ENCODE assay signal across 25 cellular contexts in genomic region chr11:60168306-60168705, GRCh38. TPM values are rescaled to one million over a fixed set of nuclear protein-coding genes. Genes with fewer than 3 reads are reported as not detected.
DNase-seq lines count a peak whose midpoint lies in the region; ATAC-seq and FAIRE-seq lines count a peak whose summit lies in the region.
"Had no signal": no experiment of that assay in that cellular context is flagged by ENCODE, and none has a peak within 500 bp of the region (broad histone marks: within the 10 kb centered on the region; RNA-seq: fewer than 3 reads in every experiment).

No MANE protein-coding gene starts in this region.

- no peaks in the 10 kb centered on the region for H3K27me3 ChIP-seq in small intestine (ENCODE audit: control insufficient read depth in 2 of 2, insufficient read depth in 2 of 2, low read length in 2 of 2)
- H3K27me3 ChIP-seq: MG63 had no signal

- DNase-seq in DMS53 (lab: John Stamatoyannopoulos, UW) (peak; percentile 45), DMS53 treated with DMSO at 0.1 percent for 48 hours (lab: John Stamatoyannopoulos, UW; ENCODE audit: unreplicated experiment) (no peak), NCI-H69 (lab: John Stamatoyannopoulos, UW) (peak; percentile 18), small intestine (peak; percentile 51), sciatic nerve (ENCODE audit: low spot score) (no peak), NCI-H1048 (lab: John Stamatoyannopoulos, UW) (no peak)
- DNase-seq: 8988T; CD4-positive, CD25-positive, alpha-beta regulatory T cell; COR-L47; DMS79; Karpas-422; MG63; NCI-H1092; NCI-H1694; NCI-H2107; NCI-H510A had no signal

- peaks cover 2% of the 10 kb centered on the region for H3K9me3 ChIP-seq in small intestine (ENCODE audit: control insufficient read depth, low read depth)
- H3K9me3 ChIP-seq: MG63, SJSA1 had no signal

- H3K36me3 Mint-ChIP-seq in dendritic cell treated with granulocyte-macrophage colony-stimulating factor and Interleukin-4, amounts not matched to agents 40 ng/mL and 50 ng/mL, for 4 days (ENCODE audit: low read depth): peaks cover 76% of the 10 kb centered on the region
- H3K36me3 Mint-ChIP-seq: CD4-positive, CD25-positive, alpha-beta regulatory T cell; IgD-negative memory B cell had no signal

- no peaks in the 10 kb centered on the region for H3K9me3 Mint-ChIP-seq in dendritic cell treated with granulocyte-macrophage colony-stimulating factor and Interleukin-4, amounts not matched to agents 40 ng/mL and 50 ng/mL, for 4 days

- no peak for FAIRE-seq in small intestine (lab: Jason Lieb, UNC)
- FAIRE-seq: H54, HTR-8/SVneo had no signal

- no peak overlapping the region for H3K4me3 Mint-ChIP-seq in dendritic cell treated with granulocyte-macrophage colony-stimulating factor and Interleukin-4, amounts not matched to agents 40 ng/mL and 50 ng/mL, for 4 days
- H3K4me3 Mint-ChIP-seq: B cell; CD4-positive, CD25-positive, alpha-beta regulatory T cell; IgD-negative memory B cell had no signal

- H3K4me1 ChIP-seq in small intestine (ENCODE audit: control insufficient read depth in 2 of 2, insufficient read depth in 1 of 2, low read depth in 1 of 2, low read length in 1 of 2): no peaks in the 10 kb centered on the region
- H3K4me1 ChIP-seq: SJSA1 had no signal

- no peak overlapping the region for H3K4me3 ChIP-seq in small intestine (ENCODE audit: low read depth in 1 of 2, low read length in 2 of 2)
- H3K4me3 ChIP-seq: MG63, PC-9, SJSA1 had no signal

- H3K27ac ChIP-seq in small intestine (ENCODE audit: low read depth in 1 of 2, low read length in 1 of 2): no peak overlapping the region
- H3K27ac ChIP-seq: HL-60, SJSA1 had no signal

- 30 to 78% (median 50%) methylated on average over 6 of the region's 6 CpGs for WGBS in small intestine, 3 donors

- H3K36me3 ChIP-seq in small intestine (ENCODE audit: control insufficient read depth in 2 of 2, insufficient read depth in 2 of 2, low read length in 2 of 2): no peaks in the 10 kb centered on the region
- H3K36me3 ChIP-seq: MG63, SJSA1 had no signal

- H3K27me3 Mint-ChIP-seq in dendritic cell treated with granulocyte-macrophage colony-stimulating factor and Interleukin-4, amounts not matched to agents 40 ng/mL and 50 ng/mL, for 4 days: no peaks in the 10 kb centered on the region

- ATAC-seq in HG03565 (IDR thresholded peaks at IDR 0.05; ENCODE audit: unreplicated experiment) (no peak), sciatic nerve (no peak)

- intact Hi-C loops in dendritic cell treated with granulocyte-macrophage colony-stimulating factor and Interleukin-4, amounts not matched to agents 40 ng/mL and 50 ng/mL, for 4 days (cut with micrococcal nuclease): loop anchor here (10.0 kb wide), 1 partner anchor 456 kb away; no protein-coding TSS in a partner anchor
- intact Hi-C loops in sciatic nerve (cut with DNase I): no loop called here

- peak overlapping the region; percentile 55 for H3K27ac Mint-ChIP-seq in dendritic cell treated with granulocyte-macrophage colony-stimulating factor and Interleukin-4, amounts not matched to agents 40 ng/mL and 50 ng/mL, for 4 days
- H3K27ac Mint-ChIP-seq: B cell; CD4-positive, CD25-positive, alpha-beta regulatory T cell; IgD-negative memory B cell had no signal

- H3K4me1 Mint-ChIP-seq in dendritic cell treated with granulocyte-macrophage colony-stimulating factor and Interleukin-4, amounts not matched to agents 40 ng/mL and 50 ng/mL, for 4 days (ENCODE audit: low read depth): peaks cover 58% of the 10 kb centered on the region
- H3K4me1 Mint-ChIP-seq: B cell; CD4-positive, CD25-positive, alpha-beta regulatory T cell; IgD-negative memory B cell had no signal

RNA-seq across cellular contexts. Expression of gene MS4A6A, which starts 14.6 kb away (rescaled TPM):
- polyA plus RNA-seq in small intestine: 10 to 100 TPM in 2 of 3 donors, 1 to 10 TPM in 1; 7.6 to 74.3 (median 71.1) TPM
- 87.6 TPM for total RNA-seq in sciatic nerve
- total RNA-seq: PC-9, SJSA1 had no signal

Comparison
In these comparisons a context has a peak if more than half of its experiments do, and no peak if none do; other contexts are left out.
1. DNase-seq: peak in DMS53 (single experiment), NCI-H69 (single experiment) and small intestine (single experiment); none in DMS53 treated with DMSO at 0.1 percent for 48 hours (single experiment), sciatic nerve (single experiment) and NCI-H1048 (single experiment).